ENCODE assay signal across 8 cellular contexts in genomic region chr22:31291403-31291715, GRCh38. TPM values are rescaled to one million over a fixed set of nuclear protein-coding genes. Genes with fewer than 3 reads are reported as not detected.
DNase-seq lines count a peak whose midpoint lies in the region; ATAC-seq and TF ChIP-seq lines count a peak whose summit lies in the region.

No MANE protein-coding gene starts in this region.

- peak overlapping the region; percentile 33; the same call in 1 of the 2 replicates for H3K18ac ChIP-seq in IMR-90 (ENCODE audit: low read depth, low read length)

- peak overlapping the region; percentile 93 for H3K4me2 ChIP-seq in IMR-90 (ENCODE audit: low read depth, low read length)

- H3K9me3 ChIP-seq in IMR-90 (ENCODE audit: control insufficient read depth, insufficient read depth, low read length) (no peaks in the 10 kb centered on the region), iPS-18a (ENCODE audit: control insufficient read depth, low read depth, low read length) (no peaks in the 10 kb centered on the region), stomach (no peaks in the 10 kb centered on the region)

- H2AK5ac ChIP-seq in IMR-90 (ENCODE audit: low read depth, low read length): peak overlapping the region; percentile 95

- peaks cover 16 to 35% of the 10 kb centered on the region in 2 experiments for H3K79me1 ChIP-seq in IMR-90 (ENCODE audit: low read depth in 1 of 2, low read length in 2 of 2)

- H3K9ac ChIP-seq in IMR-90 (ENCODE audit: low read depth, low read length) (peak overlapping the region; percentile 83), iPS-18a (ENCODE audit: low read length) (no peak overlapping the region)

- H2BK20ac ChIP-seq in IMR-90 (ENCODE audit: low read depth, low read length): 0 out of 2 replicates have a peak overlapping the region, but pooled peaks have one; percentile 2

- 0 out of 2 replicates have a peak, but pooled peaks cover 7% of the 10 kb centered on the region for H3K9me1 ChIP-seq in IMR-90 (ENCODE audit: insufficient read depth, low read length)

- H3K27me3 ChIP-seq in IMR-90 (ENCODE audit: control insufficient read depth, insufficient read depth, low read length): no peaks in the 10 kb centered on the region
- H3K27me3 ChIP-seq in iPS-18a (ENCODE audit: control insufficient read depth, insufficient read depth, low read length): peaks cover 28% of the 10 kb centered on the region
- H3K27me3 ChIP-seq in stomach: no peaks in the 10 kb centered on the region

- H3K4me3 ChIP-seq in IMR-90 (ENCODE audit: insufficient read depth, low read depth, low read length): peak overlapping the region; percentile 54
- H3K4me3 ChIP-seq in iPS-18a (ENCODE audit: low read length): peak overlapping the region; percentile 66
- peak overlapping the region; percentile 56 to 70 (median 62) for H3K4me3 ChIP-seq in stomach

- H3K27ac ChIP-seq in IMR-90 (ENCODE audit: insufficient read depth, low read length) (peak overlapping the region; percentile 69), adipose tissue (ENCODE audit: low read depth, low read length) (peak overlapping the region; percentile 46), iPS-18a (ENCODE audit: low read length) (no peak overlapping the region), stomach (peak overlapping the region; percentile 95 to 97 (median 95))

- dilution Hi-C loops in IMR-90 (cut with HindIII; ENCODE audit: low sequenced_read_pairs, unreplicated experiment): no loop called here

- peak overlapping the region; percentile 100 for H3K23ac ChIP-seq in IMR-90 (ENCODE audit: low read depth, low read length)

- TF ChIP-seq EP300 in stomach (IDR thresholded peaks at IDR 0.05): no peak

- H2BK5ac ChIP-seq in IMR-90 (ENCODE audit: low read depth, low read length, poor library complexity, severe bottlenecking): peak overlapping the region; percentile 90

- H2BK120ac ChIP-seq in IMR-90 (ENCODE audit: low read depth, low read length): peak overlapping the region; percentile 39

- no peaks in the 10 kb centered on the region for H4K20me1 ChIP-seq in IMR-90 (ENCODE audit: insufficient read depth, low read length)

- peak overlapping the region; percentile 86; the same call in 1 of the 2 replicates for H4K91ac ChIP-seq in IMR-90 (ENCODE audit: insufficient read depth, low read depth, low read length)

- peak overlapping the region; percentile 82; the same call in 1 of the 2 replicates for H3K56ac ChIP-seq in IMR-90 (ENCODE audit: extremely low read depth, insufficient read depth, low read length)

- TF ChIP-seq POLR2A in IMR-90 (IDR thresholded peaks at IDR 0.05; ENCODE audit: low read depth, low read length) (no peak), stomach (IDR thresholded peaks at IDR 0.05) (no peak)

- BruUV-seq in IMR-90 (replicated peaks; lab: Mats Ljungman, UMichigan): no TSS peak

- peak overlapping the region; percentile 100 for H3K14ac ChIP-seq in IMR-90 (replicated peaks; ENCODE audit: low read depth, low read length)

- peak overlapping the region; percentile 97 for H2AK9ac ChIP-seq in IMR-90 (replicated peaks; ENCODE audit: low read depth, low read length, poor library complexity)

- H4K5ac ChIP-seq in IMR-90 (ENCODE audit: low read depth, low read length): peak overlapping the region; percentile 36

- H3K36me3 ChIP-seq in IMR-90 (ENCODE audit: control insufficient read depth, insufficient read depth, low read length) (peaks cover 18% of the 10 kb centered on the region), iPS-18a (ENCODE audit: control insufficient read depth, low read depth, low read length) (no peaks in the 10 kb centered on the region), stomach (peaks cover 6 to 33% (median 28%) of the 10 kb centered on the region in 4 donors)

- POLR2A ChIA-PET in IMR-90 (lab: Charles Lee; ENCODE audit: unreplicated experiment): no interaction called here

- peaks cover 9% of the 10 kb centered on the region; the same call in 1 of the 2 replicates for H3K4me1 ChIP-seq in IMR-90 (ENCODE audit: control insufficient read depth, insufficient read depth, low read length)
- peaks cover 11% of the 10 kb centered on the region for H3K4me1 ChIP-seq in iPS-18a (ENCODE audit: control insufficient read depth, low read depth, low read length)
- peaks cover 34 to 93% (median 55%) of the 10 kb centered on the region in 4 donors for H3K4me1 ChIP-seq in stomach

- no peak overlapping the region for H2BK15ac ChIP-seq in IMR-90 (ENCODE audit: low read depth, low read length)

- 7% methylated on average over 5 of the region's 11 CpGs; no CpG with 5 or more reads in 1 of the 2 experiments for WGBS in IMR-90 (ENCODE audit: extremely low coverage in 2 of 2, insufficient read length in 1 of 2), 2 experiments
- WGBS in adipose tissue, 3 donors: 1 to 3% (median 2%) methylated on average over 8 to 11 of the region's 11 CpGs
- WGBS in stomach, 5 donors: 0 to 2% (median 0%) methylated on average over 6 to 11 of the region's 11 CpGs

- intact Hi-C loops in IMR-90 (cut with micrococcal nuclease) (no loop called here), stomach (cut with DNase I; ENCODE audit: low total_unique reads) (no loop called here)

- peak overlapping the region; percentile 98 for H3K4ac ChIP-seq in IMR-90 (ENCODE audit: low read depth, low read length)

- H4K8ac ChIP-seq in IMR-90 (ENCODE audit: low read depth in 2 of 2, low read length in 2 of 2): peak overlapping the region; percentile 6 to 89; a peak in 2 of 4 replicates

- TF ChIP-seq RAD21 in IMR-90 (IDR thresholded peaks at IDR 0.05; ENCODE audit: low read length): no peak

- H2AFZ ChIP-seq in IMR-90 (replicated peaks; ENCODE audit: low read length, poor library complexity): peak overlapping the region; percentile 92

- no peak; the same call in 1 of the 2 replicates for ATAC-seq in IMR-90 (ENCODE audit: low read depth)
- no peak for ATAC-seq in HG03520 (IDR thresholded peaks at IDR 0.05; ENCODE audit: unreplicated experiment)
- ATAC-seq in GM21360 (IDR thresholded peaks at IDR 0.05; ENCODE audit: unreplicated experiment): no peak

- in situ Hi-C loops in IMR-90 (cut with MboI; ENCODE audit: low sequenced_read_pairs): no loop called here

- no peak for DNase-seq in IMR-90
- no peak for DNase-seq in stomach
- no peak for DNase-seq in NCI-H2029 treated with DMSO at 0.1 percent for 48 hours (lab: John Stamatoyannopoulos, UW)
- DNase-seq in KG1 (lab: John Stamatoyannopoulos, UW): no peak

- TF ChIP-seq CTCF in IMR-90 (conservative IDR thresholded peaks at IDR 0.05; ENCODE audit: low read depth, low read length) (no peak), stomach (IDR thresholded peaks at IDR 0.05) (no peak)

- CTCF ChIA-PET in IMR-90 (lab: Yijun Ruan, JAX): interaction anchor here (2.2 kb wide), 1 partner anchor 22 kb away, joined by 10 read pairs; no protein-coding TSS in a partner anchor

TF ChIP-seq in IMR-90, 13 proteins besides CTCF, POLR2A, EP300 and RAD21:
- no peak for TF ChIP-seq CHD1 (IDR thresholded peaks at IDR 0.05; ENCODE audit: low read depth, low read length)
- TF ChIP-seq MAZ (IDR thresholded peaks at IDR 0.05; ENCODE audit: borderline replicate concordance, low read depth, low read length): no peak
- no peak for TF ChIP-seq USF2 (IDR thresholded peaks at IDR 0.05; ENCODE audit: low read depth, low read length)
- TF ChIP-seq NFE2L2 (IDR thresholded peaks at IDR 0.05; ENCODE audit: low read depth, low read length): no peak
- TF ChIP-seq RCOR1 (IDR thresholded peaks at IDR 0.05; ENCODE audit: insufficient replicate concordance, low read length): no peak
- TF ChIP-seq BHLHE40 (IDR thresholded peaks at IDR 0.05; ENCODE audit: low read depth, low read length): no peak
- no peak for TF ChIP-seq MAFK (IDR thresholded peaks at IDR 0.05; ENCODE audit: low read depth, low read length)
- TF ChIP-seq CEBPB (IDR thresholded peaks at IDR 0.05; ENCODE audit: low read depth, low read length): no peak
- no peak for TF ChIP-seq ELK1 (IDR thresholded peaks at IDR 0.05; ENCODE audit: borderline replicate concordance, low read depth, low read length)
- no peak for TF ChIP-seq MXI1 (IDR thresholded peaks at IDR 0.05; ENCODE audit: borderline replicate concordance, low read depth, low read length)
- no peak for TF ChIP-seq FOS (IDR thresholded peaks at IDR 0.05; ENCODE audit: low read depth, low read length)
- TF ChIP-seq RFX5 (IDR thresholded peaks at IDR 0.05; ENCODE audit: low read depth, low read length): no peak
- TF ChIP-seq SMC3 (IDR thresholded peaks at IDR 0.05; ENCODE audit: low read depth, low read length): no peak

RNA-seq across cellular contexts. Expression of gene PIK3IP1, which starts 0.9 kb away (rescaled TPM):
- total RNA-seq in IMR-90 (2012; rRNA removed): 12.9 and 13.3 TPM in 2 replicates
- polyA plus RNA-seq in IMR-90 (2012; rRNA removed): 16.8 and 17.6 TPM in 2 replicates
- 15.1 and 28.9 TPM in 2 replicates for polyA plus RNA-seq in IMR-90 (2012; cell fraction: cytosol; rRNA removed)
- 18.3 and 21.2 TPM in 2 replicates for polyA plus RNA-seq in IMR-90 (2012; cell fraction: nucleus; rRNA removed; ENCODE audit: low replicate concordance)
- polyA plus RNA-seq in adipose tissue: 10 to 100 TPM in 2 of 3 donors, 1 to 10 TPM in 1; 9.3 to 16.8 (median 11.6) TPM
- 10 to 100 TPM in 3 of 5 donors, 1 to 10 TPM in 2; 3.5 to 53.0 (median 20.5) TPM for total RNA-seq in stomach
- 1 to 10 TPM; 6.6 to 8.5 (median 7.6) TPM for polyA plus RNA-seq in stomach

RNA-seq across cellular contexts. Expression of gene PATZ1, which starts 54.8 kb away (rescaled TPM):
- 6.4 and 6.5 TPM in 2 replicates for total RNA-seq in IMR-90 (2012; rRNA removed)
- 9.2 and 10.5 TPM in 2 replicates for polyA plus RNA-seq in IMR-90 (2012; rRNA removed)
- 6.3 and 9.1 TPM in 2 replicates for polyA plus RNA-seq in IMR-90 (2012; cell fraction: cytosol; rRNA removed)
- polyA plus RNA-seq in IMR-90 (2012; cell fraction: nucleus; rRNA removed; ENCODE audit: low replicate concordance): 10.8 and 17.0 TPM in 2 replicates
- 10 to 100 TPM in 2 of 3 donors, 1 to 10 TPM in 1; 9.9 to 13.3 (median 12.3) TPM for polyA plus RNA-seq in adipose tissue
- 10 to 100 TPM in 3 of 5 donors, 1 to 10 TPM in 2; 4.9 to 20.9 (median 14.1) TPM for total RNA-seq in stomach
- polyA plus RNA-seq in stomach: 10 to 100 TPM in 2 of 3 donors, 1 to 10 TPM in 1; 7.8 to 21.1 (median 13.8) TPM
